ENCODE assay signal across 15 cellular contexts in the genomic region with DNA sequence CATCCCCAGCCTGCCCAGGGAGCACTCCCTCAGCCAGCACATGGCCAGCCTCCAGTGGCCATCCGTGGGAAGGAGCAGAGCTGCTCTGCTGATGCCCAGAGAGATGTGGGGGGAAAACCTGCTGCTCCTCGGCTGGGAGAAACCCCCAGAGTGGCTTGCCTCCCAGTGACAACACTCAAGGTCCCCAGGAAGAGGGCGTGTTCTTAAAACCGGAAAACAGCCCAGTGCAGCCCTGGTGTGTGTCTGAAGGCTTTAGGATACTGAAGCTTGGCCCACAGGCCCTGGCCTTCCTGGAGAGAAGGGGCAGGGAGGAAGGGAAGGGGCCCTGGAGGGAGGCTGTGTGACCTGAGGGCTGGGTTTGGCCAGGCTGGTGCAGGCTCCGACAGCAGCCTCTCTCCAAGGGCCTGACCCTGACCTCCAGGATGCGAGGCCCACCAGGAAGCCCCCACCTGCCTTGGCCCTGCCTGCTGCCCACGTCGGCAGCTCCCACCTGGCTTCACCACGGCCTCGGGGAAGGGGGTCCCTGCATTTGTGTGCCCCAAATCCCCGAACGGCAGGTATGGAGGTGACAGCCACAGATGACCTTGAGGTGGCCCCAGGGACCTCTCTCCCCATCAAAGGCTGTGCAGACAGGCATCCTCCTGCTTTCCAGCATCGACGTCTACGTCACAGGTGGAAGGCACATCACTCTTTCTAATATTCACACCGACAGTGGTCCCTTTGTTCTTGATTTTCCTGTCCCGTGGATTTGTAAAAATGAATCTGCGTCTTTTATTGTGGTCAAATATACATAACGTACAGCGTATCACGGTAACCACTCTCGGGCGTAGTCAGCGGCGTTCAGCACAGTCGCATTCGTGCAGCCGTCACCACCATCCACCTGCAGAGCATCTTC.
A peak's percentile ranks its signal among the peaks of the same experiment; 100 is the strongest.
DNase-seq lines count a peak whose midpoint lies in the region; ATAC-seq and TF ChIP-seq lines count a peak whose summit lies in the region.
"Had no signal": no experiment of that assay in that cellular context is flagged by ENCODE, and none has a peak within 500 bp of the region (broad histone marks: within the 10 kb centered on the region; RNA-seq: fewer than 3 reads in every experiment).

No MANE protein-coding gene starts in this region.

- DNase-seq in CD8-positive, alpha-beta T cell: peak in 4 of 7 experiments; percentile 22 to 80 (median 60)
- DNase-seq in Karpas-422 (peak; percentile 61), caudate nucleus (lab: John Stamatoyannopoulos, UW) (no peak), esophagus muscularis mucosa (ENCODE audit: extremely low spot score) (no peak), LoVo (ENCODE audit: low spot score) (no peak)
- no peak for DNase-seq in activated T-cell treated with anti-CD3 and anti-CD28 coated beads, Interleukin-2, amount 50 U/mL, for 72 hours
- DNase-seq in naive thymus-derived CD8-positive, alpha-beta T cell: peak in 8 of 10 donors; percentile 42 to 86 (median 78)
- DNase-seq: Caco-2; mesendoderm; NCI-H524 treated with DMSO at 0.1 percent for 48 hours; SIG-M5; stimulated activated CD4-positive, alpha-beta T cell treated with anti-CD3 and anti-CD28 coated beads, Interleukin-4, amount 100 ng/mL, for 4 hours had no signal

- no peaks in the 10 kb centered on the region for H3K36me3 ChIP-seq in CD8-positive, alpha-beta T cell (ENCODE audit: insufficient read depth, low read length)
- H3K36me3 ChIP-seq in Karpas-422 (ENCODE audit: insufficient read depth, low read length) (no peaks in the 10 kb centered on the region), esophagus muscularis mucosa (no peaks in the 10 kb centered on the region)
- H3K36me3 ChIP-seq: ascending aorta had no signal

- no peaks in the 10 kb centered on the region for H3K27me3 ChIP-seq in CD8-positive, alpha-beta T cell (ENCODE audit: insufficient read depth, low read length)
- H3K27me3 ChIP-seq in Karpas-422 (ENCODE audit: low read length) (no peaks in the 10 kb centered on the region), esophagus muscularis mucosa (peaks cover 0 to 47% (median 0%) of the 10 kb centered on the region in 4 donors)
- H3K27me3 ChIP-seq: ascending aorta had no signal

- peak overlapping the region; percentile 17 for H3K4me3 ChIP-seq in CD8-positive, alpha-beta T cell (ENCODE audit: low read depth, low read length)
- no peak overlapping the region for H3K4me3 ChIP-seq in Karpas-422 (ENCODE audit: low read length)
- no peak overlapping the region for H3K4me3 ChIP-seq in esophagus muscularis mucosa
- H3K4me3 ChIP-seq: ascending aorta, psoas muscle had no signal

- 84% methylated on average over 21 of the region's 28 CpGs for WGBS in esophagus muscularis mucosa

- intact Hi-C loops in CD8-positive, alpha-beta T cell (cut with DNase I, micrococcal nuclease): no loop called here
- intact Hi-C loops in esophagus muscularis mucosa (cut with DNase I): no loop called here

- H3K4me3 Mint-ChIP-seq in CD8-positive, alpha-beta T cell: peak overlapping the region; percentile 46
- peak overlapping the region in 1 of 2 donors; percentile 5 for H3K4me3 Mint-ChIP-seq in activated T-cell treated with anti-CD3 and anti-CD28 coated beads, Interleukin-2, amount 50 U/mL, for 72 hours
- H3K4me3 Mint-ChIP-seq in naive thymus-derived CD8-positive, alpha-beta T cell: peak overlapping the region; percentile 32 to 88 (median 70)

- no peaks in the 10 kb centered on the region for H3K9me3 Mint-ChIP-seq in CD8-positive, alpha-beta T cell
- no peaks in the 10 kb centered on the region for H3K9me3 Mint-ChIP-seq in activated T-cell treated with anti-CD3 and anti-CD28 coated beads, Interleukin-2, amount 50 U/mL, for 72 hours
- H3K9me3 Mint-ChIP-seq in naive thymus-derived CD8-positive, alpha-beta T cell: no peaks in the 10 kb centered on the region

- peak overlapping the region; percentile 92 for H3K27ac Mint-ChIP-seq in CD8-positive, alpha-beta T cell
- peak overlapping the region; percentile 56 for H3K27ac Mint-ChIP-seq in activated T-cell treated with anti-CD3 and anti-CD28 coated beads, Interleukin-2, amount 50 U/mL, for 72 hours
- peak overlapping the region; percentile 82 to 99 (median 97) for H3K27ac Mint-ChIP-seq in naive thymus-derived CD8-positive, alpha-beta T cell

- POLR2A ChIA-PET in CD8-positive, alpha-beta T cell (lab: Charles Lee): no interaction called here
- POLR2A ChIA-PET in naive thymus-derived CD8-positive, alpha-beta T cell (lab: Charles Lee): no interaction called here

- CTCF ChIA-PET in CD8-positive, alpha-beta T cell (lab: Charles Lee): no interaction called here

- peaks cover 60% of the 10 kb centered on the region for H3K4me1 ChIP-seq in CD8-positive, alpha-beta T cell (ENCODE audit: insufficient read depth, low read length)
- peaks cover 76% of the 10 kb centered on the region for H3K4me1 ChIP-seq in Karpas-422 (ENCODE audit: low read length)
- H3K4me1 ChIP-seq in esophagus muscularis mucosa: peaks cover 0 to 21% (median 8%) of the 10 kb centered on the region in 4 donors
- H3K4me1 ChIP-seq: ascending aorta, Caco-2, psoas muscle had no signal

- no peak for TF ChIP-seq EP300 in esophagus muscularis mucosa (IDR thresholded peaks at IDR 0.05)

- H3K79me2 ChIP-seq in Karpas-422 (ENCODE audit: low read length): no peaks in the 10 kb centered on the region

- H3K9me2 ChIP-seq in Karpas-422 (replicated peaks; ENCODE audit: insufficient read depth, low read length): no peaks in the 10 kb centered on the region

- no peak for TF ChIP-seq POLR2A in esophagus muscularis mucosa (IDR thresholded peaks at IDR 0.05; ENCODE audit: low read depth)

- no peak overlapping the region; the same call in 1 of the 2 replicates for H2AFZ ChIP-seq in Karpas-422 (ENCODE audit: low read length)

- ATAC-seq in CD8-positive, alpha-beta T cell: peak; percentile 69
- ATAC-seq in activated T-cell treated with anti-CD3 and anti-CD28 coated beads, Interleukin-2, amount 50 U/mL, for 72 hours (replicated peaks in 1 of 2): peak in 1 of 2 donors; percentile 38
- peak; percentile 53 to 78 for ATAC-seq in naive thymus-derived CD8-positive, alpha-beta T cell
- ATAC-seq in HG02938 (IDR thresholded peaks at IDR 0.05; ENCODE audit: unreplicated experiment): no peak
- ATAC-seq: psoas muscle had no signal

- H3K27me3 Mint-ChIP-seq in CD8-positive, alpha-beta T cell (ENCODE audit: low read depth): no peaks in the 10 kb centered on the region
- H3K27me3 Mint-ChIP-seq in activated T-cell treated with anti-CD3 and anti-CD28 coated beads, Interleukin-2, amount 50 U/mL, for 72 hours (ENCODE audit: low read depth): no peaks in the 10 kb centered on the region
- H3K27me3 Mint-ChIP-seq in naive thymus-derived CD8-positive, alpha-beta T cell: no peaks in the 10 kb centered on the region

- H3K36me3 Mint-ChIP-seq in CD8-positive, alpha-beta T cell: no peaks in the 10 kb centered on the region
- H3K36me3 Mint-ChIP-seq in activated T-cell treated with anti-CD3 and anti-CD28 coated beads, Interleukin-2, amount 50 U/mL, for 72 hours (ENCODE audit: insufficient read depth in 2 of 2): no peaks in the 10 kb centered on the region
- no peaks in the 10 kb centered on the region for H3K36me3 Mint-ChIP-seq in naive thymus-derived CD8-positive, alpha-beta T cell

- no peak overlapping the region for H3K9ac ChIP-seq in Karpas-422 (ENCODE audit: low read length)

- H3K4me1 Mint-ChIP-seq in CD8-positive, alpha-beta T cell (ENCODE audit: low read depth): peaks cover 50% of the 10 kb centered on the region
- peaks cover 37% of the 10 kb centered on the region for H3K4me1 Mint-ChIP-seq in activated T-cell treated with anti-CD3 and anti-CD28 coated beads, Interleukin-2, amount 50 U/mL, for 72 hours (ENCODE audit: low read depth)
- H3K4me1 Mint-ChIP-seq in naive thymus-derived CD8-positive, alpha-beta T cell: peaks cover 34 to 70% (median 66%) of the 10 kb centered on the region in 4 donors

- no peak for TF ChIP-seq CTCF in CD8-positive, alpha-beta T cell (IDR thresholded peaks at IDR 0.05)
- TF ChIP-seq CTCF in esophagus muscularis mucosa (IDR thresholded peaks at IDR 0.05): no peak

- H4K20me1 ChIP-seq in Karpas-422 (ENCODE audit: insufficient read depth, low read depth, low read length): no peaks in the 10 kb centered on the region

- no peaks in the 10 kb centered on the region for H3K9me3 ChIP-seq in CD8-positive, alpha-beta T cell (ENCODE audit: low read length)
- H3K9me3 ChIP-seq in Karpas-422 (ENCODE audit: low read length) (no peaks in the 10 kb centered on the region), esophagus muscularis mucosa (no peaks in the 10 kb centered on the region)
- H3K9me3 ChIP-seq: ascending aorta, Caco-2, psoas muscle had no signal

- no peak overlapping the region for H3K4me2 ChIP-seq in Karpas-422 (ENCODE audit: low read depth, low read length, poor library complexity, severe bottlenecking)

- peak overlapping the region; percentile 73 for H3K27ac ChIP-seq in CD8-positive, alpha-beta T cell (ENCODE audit: low read depth, low read length)
- H3K27ac ChIP-seq in Karpas-422 (ENCODE audit: low read length): no peak overlapping the region
- no peak overlapping the region for H3K27ac ChIP-seq in caudate nucleus (ENCODE audit: low read depth, low read length)
- H3K27ac ChIP-seq in esophagus muscularis mucosa (replicated peaks in 1 of 4): no peak overlapping the region
- H3K27ac ChIP-seq: ascending aorta, psoas muscle had no signal

Comparison
In these comparisons a context has a peak if more than half of its experiments do, and no peak if none do; other contexts are left out.
1. DNase-seq: peak in CD8-positive, alpha-beta T cell (4 of 7), Karpas-422 (single experiment) and naive thymus-derived CD8-positive, alpha-beta T cell (8 of 10); none in activated T-cell treated with anti-CD3 and anti-CD28 coated beads, Interleukin-2, amount 50 U/mL, for 72 hours (0 of 2), caudate nucleus (0 of 61), esophagus muscularis mucosa (single experiment) and LoVo (single experiment).
2. Peak in every context shown above with its lines, with median percentiles within 50 percentile points of each other: H3K27ac Mint-ChIP-seq.